Comparison of ENCODE assay signal across 1 cellular context in genomic region chr17:59311051-59311468, GRCh38.
TF ChIP-seq lines count a peak whose summit lies in the region.

No MANE protein-coding gene starts in this region.

TF ChIP-seq in HepG2, 621 proteins besides CTCF, POLR2A, EP300 and RAD21 (continued from another document and continues in another):
- TF ChIP-seq ZBTB34 (CRISPR knock-in tag; IDR thresholded peaks at IDR 0.05) (0 out of 2 replicates have a peak, but pooled peaks have one; percentile 74), ZNF354B (CRISPR knock-in tag; IDR thresholded peaks at IDR 0.05) (0 out of 2 replicates have a peak, but pooled peaks have one; percentile 23), ZFP1 (CRISPR knock-in tag; IDR thresholded peaks at IDR 0.05) (peak; percentile 42; the same call in 1 of the 2 replicates), DPF2 (CRISPR knock-in tag; IDR thresholded peaks at IDR 0.05; ENCODE audit: borderline replicate concordance, low read depth) (peak; percentile 62; the same call in 1 of the 2 replicates), PRDM15 (CRISPR knock-in tag; IDR thresholded peaks at IDR 0.05) (no peak), ZNF644 (CRISPR knock-in tag; IDR thresholded peaks at IDR 0.05; ENCODE audit: low read depth) (no peak), ZGPAT (CRISPR knock-in tag; IDR thresholded peaks at IDR 0.05) (0 out of 2 replicates have a peak, but pooled peaks have one; percentile 22), TOPORS (CRISPR knock-in tag; IDR thresholded peaks at IDR 0.05) (0 out of 2 replicates have a peak, but pooled peaks have one; percentile 32), ZFX (CRISPR knock-in tag; IDR thresholded peaks at IDR 0.05; ENCODE audit: low read depth) (no peak), DRAP1 (CRISPR knock-in tag; IDR thresholded peaks at IDR 0.05) (peak; percentile 34; the same call in 1 of the 2 replicates), ZNF510 (CRISPR knock-in tag; IDR thresholded peaks at IDR 0.05; ENCODE audit: low read depth) (0 out of 2 replicates have a peak, but pooled peaks have one; percentile 37), STAT6 (CRISPR knock-in tag; IDR thresholded peaks at IDR 0.05; ENCODE audit: borderline replicate concordance) (0 out of 2 replicates have a peak, but pooled peaks have one; percentile 32), NFE2L2 (IDR thresholded peaks at IDR 0.05; ENCODE audit: low read length) (peak; percentile 5; the same call in 1 of the 2 replicates), PPARG (CRISPR knock-in tag; conservative IDR thresholded peaks at IDR 0.05) (peak; percentile 71; the same call in 1 of the 2 replicates), DR1 (CRISPR knock-in tag; IDR thresholded peaks at IDR 0.05) (no peak), ZNF782 (CRISPR knock-in tag; IDR thresholded peaks at IDR 0.05; ENCODE audit: borderline replicate concordance) (peak; percentile 47; the same call in 1 of the 2 replicates), ZNF674 (CRISPR knock-in tag; IDR thresholded peaks at IDR 0.05; ENCODE audit: low read depth) (no peak), ARID3A (IDR thresholded peaks at IDR 0.05; ENCODE audit: low read depth, low read length) (peak; percentile 64; the same call in 1 of the 2 replicates), SOX5 (CRISPR knock-in tag; IDR thresholded peaks at IDR 0.05; ENCODE audit: borderline replicate concordance) (0 out of 2 replicates have a peak, but pooled peaks have one; percentile 43), ZNF788 (CRISPR knock-in tag; IDR thresholded peaks at IDR 0.05; ENCODE audit: borderline replicate concordance) (no peak), ZNF335 (CRISPR knock-in tag; IDR thresholded peaks at IDR 0.05) (0 out of 2 replicates have a peak, but pooled peaks have one; percentile 38), ARID5B (CRISPR knock-in tag; IDR thresholded peaks at IDR 0.05) (0 out of 2 replicates have a peak, but pooled peaks have one; percentile 36), SMAD3 (CRISPR knock-in tag; IDR thresholded peaks at IDR 0.05) (peak; percentile 61; the same call in 1 of the 2 replicates), FOXA3 (CRISPR knock-in tag; IDR thresholded peaks at IDR 0.05) (0 out of 2 replicates have a peak, but pooled peaks have one; percentile 12), ELF3 (CRISPR knock-in tag; IDR thresholded peaks at IDR 0.05) (peak; percentile 28; the same call in 1 of the 2 replicates), ATF5 (CRISPR knock-in tag; IDR thresholded peaks at IDR 0.05; ENCODE audit: low read depth) (0 out of 2 replicates have a peak, but pooled peaks have one; percentile 73), CBX1 (IDR thresholded peaks at IDR 0.05; ENCODE audit: low read depth) (no peak), HOXA7 (CRISPR knock-in tag; IDR thresholded peaks at IDR 0.05) (no peak), TOE1 (CRISPR knock-in tag; IDR thresholded peaks at IDR 0.05) (no peak), ZNF619 (CRISPR knock-in tag; IDR thresholded peaks at IDR 0.05) (0 out of 2 replicates have a peak, but pooled peaks have one; percentile 42), ZNF101 (CRISPR knock-in tag; IDR thresholded peaks at IDR 0.05; ENCODE audit: borderline replicate concordance, low read depth) (0 out of 2 replicates have a peak, but pooled peaks have one; percentile 34), ZNF691 (CRISPR knock-in tag; IDR thresholded peaks at IDR 0.05; ENCODE audit: borderline replicate concordance, low read depth) (0 out of 2 replicates have a peak, but pooled peaks have one; percentile 52), ZNF343 (CRISPR knock-in tag; IDR thresholded peaks at IDR 0.05) (peak; percentile 57; the same call in 1 of the 2 replicates), ZSCAN29 (CRISPR knock-in tag; conservative IDR thresholded peaks at IDR 0.05) (peak; percentile 41), ZNF709 (CRISPR knock-in tag; IDR thresholded peaks at IDR 0.05) (0 out of 2 replicates have a peak, but pooled peaks have one; percentile 60), ZSCAN25 (CRISPR knock-in tag; IDR thresholded peaks at IDR 0.05) (no peak), HMGXB4 (CRISPR knock-in tag; IDR thresholded peaks at IDR 0.05; ENCODE audit: borderline replicate concordance in 1 of 2, low read depth in 1 of 2) (peak; percentile 68 to 69; a peak in 3 of 4 replicates), SMYD3 (CRISPR knock-in tag; IDR thresholded peaks at IDR 0.05) (no peak), SIN3B (IDR thresholded peaks at IDR 0.05; ENCODE audit: low read length) (peak; percentile 43; the same call in 1 of the 2 replicates), ZNF660 (CRISPR knock-in tag; IDR thresholded peaks at IDR 0.05; ENCODE audit: borderline replicate concordance, low read depth) (no peak)
